ENCODE assay signal across 1 cellular context in genomic region chr7:128833939-128834310, GRCh38.
TF ChIP-seq lines count a peak whose summit lies in the region.

No MANE protein-coding gene starts in this region.

TF ChIP-seq in endothelial cell of umbilical vein, 7 proteins besides CTCF, POLR2A, EP300 and RAD21:
- TF ChIP-seq POLR2AphosphoS5 (IDR thresholded peaks at IDR 0.05; ENCODE audit: insufficient read depth, low read depth, low read length): no peak
- no peak for TF ChIP-seq JUN (IDR thresholded peaks at IDR 0.05; ENCODE audit: borderline replicate concordance, insufficient read depth, insufficient read length, low read depth)
- no peak for TF ChIP-seq MAX (IDR thresholded peaks at IDR 0.05; ENCODE audit: insufficient read depth, insufficient read length)
- TF ChIP-seq EZH2 (IDR thresholded peaks at IDR 0.05; ENCODE audit: borderline replicate concordance, low read depth, low read length, severe bottlenecking): no peak
- no peak for TF ChIP-seq MYC (IDR thresholded peaks at IDR 0.05; ENCODE audit: low read depth, low read length)
- no peak for TF ChIP-seq GATA2 (IDR thresholded peaks at IDR 0.05; ENCODE audit: insufficient read depth, insufficient read length, low read depth, low read length)
- TF ChIP-seq FOS (IDR thresholded peaks at IDR 0.05; ENCODE audit: borderline replicate concordance, insufficient read depth, low read length): no peak
TF ChIP-seq in endothelial cell of umbilical vein: peak in this region for 0.
